In genomic region chr11:44484211-44484610, GRCh38 we compare ENCODE assay signal across 9 cellular contexts.
DNase-seq lines count a peak whose midpoint lies in the region; ATAC-seq and TF ChIP-seq lines count a peak whose summit lies in the region.
"Had no signal": no experiment of that assay in that cellular context is flagged by ENCODE, and none has a peak within 500 bp of the region (broad histone marks: within the 10 kb centered on the region; RNA-seq: fewer than 3 reads in every experiment).

No MANE protein-coding gene starts in this region.

- BruUV-seq in A673 (replicated peaks; lab: Mats Ljungman, UMichigan), result no TSS peak

- ATAC-seq in heart left ventricle, result peak in 3 of 4 donors; percentile 24 to 62 (median 40)
- ATAC-seq in GM21529 (IDR thresholded peaks at IDR 0.05; ENCODE audit: unreplicated experiment), result no peak

- intact Hi-C loops in A673 (cut with micrococcal nuclease; ENCODE audit: unreplicated experiment), result loop anchor here (1.0 to 2.0 kb wide), 2 partner anchors 197 to 351 kb away; no protein-coding TSS in a partner anchor
- intact Hi-C loops in heart left ventricle (cut with DNase I), result loop anchor here in 3 of 10 donors (2.0 to 5.0 kb wide), 3 partner anchors 132 to 197 kb away; no protein-coding TSS in a partner anchor

- H3K4me3 ChIP-seq in A673 (ENCODE audit: low read depth, low read length, poor library complexity, severe bottlenecking), result no peak overlapping the region
- no peak overlapping the region for H3K4me3 ChIP-seq in GM12864 (ENCODE audit: low read depth, low read length)
- no peak overlapping the region for H3K4me3 ChIP-seq in SJCRH30
- H3K4me3 ChIP-seq in heart left ventricle, result no peak overlapping the region

- peak; percentile 84 for TF ChIP-seq CTCF in A673 (conservative IDR thresholded peaks at IDR 0.05; ENCODE audit: low read depth, low read length)
- peak; percentile 46 for TF ChIP-seq CTCF in GM12864 (IDR thresholded peaks at IDR 0.05; ENCODE audit: low read depth, low read length, missing control alignments)
- TF ChIP-seq CTCF in heart left ventricle (IDR thresholded peaks at IDR 0.05), result peak in 10 of 12 donors; percentile 20 to 54 (median 40)

- H3K27me3 ChIP-seq in A673 (replicated peaks; ENCODE audit: insufficient read depth, low read depth, low read length, poor library complexity), result no peaks in the 10 kb centered on the region
- no peaks in the 10 kb centered on the region for H3K27me3 ChIP-seq in SJCRH30
- H3K27me3 ChIP-seq in heart left ventricle, result no peaks in the 10 kb centered on the region

- POLR2A ChIA-PET in A673 (lab: Charles Lee; ENCODE audit: low non-redundant PET), result no interaction called here

- H3K36me3 ChIP-seq in A673 (ENCODE audit: insufficient read depth, low read length, poor library complexity, severe bottlenecking) (no peaks in the 10 kb centered on the region), SJCRH30 (no peaks in the 10 kb centered on the region), heart left ventricle (no peaks in the 10 kb centered on the region)

- 66 to 73% (median 70%) methylated on average over 4 of the region's 4 CpGs for WGBS in heart left ventricle, 4 donors

- no peak overlapping the region for H3K27ac ChIP-seq in A673 (ENCODE audit: low read depth, low read length, poor library complexity, severe bottlenecking)
- no peak overlapping the region for H3K27ac ChIP-seq in SJCRH30
- no peak overlapping the region for H3K27ac ChIP-seq in heart left ventricle

- CTCF ChIA-PET in A673 (lab: Charles Lee), result interaction anchor here (1.1 to 1.7 kb wide), 4 partner anchors 37 to 390 kb away, joined by 3 to 10 read pairs (median 4); no protein-coding TSS in a partner anchor

- TF ChIP-seq POLR2A in heart left ventricle (IDR thresholded peaks at IDR 0.05), result no peak

- DNase-seq in A673 (ENCODE audit: low spot score), result peak; percentile 79
- DNase-seq in GM12864 (ENCODE audit: low read depth), result no peak
- DNase-seq in SJCRH30, result peak; percentile 47 to 77
- peak in 1 of 5 donors; percentile 19 for DNase-seq in heart left ventricle
- DNase-seq in mesenteric fat pad (ENCODE audit: low spot score), result no peak
- no peak for DNase-seq in NCI-H2171 treated with DMSO at 0.1 percent for 48 hours (lab: John Stamatoyannopoulos, UW)
- DNase-seq in stimulated activated CD4-positive, alpha-beta T cell treated with anti-CD3 and anti-CD28 coated beads, Interleukin-2, amount 100 ng/mL, for 24 hours, result no peak
- DNase-seq: NCI-H524 treated with DMSO at 0.1 percent for 48 hours had no signal

- no peaks in the 10 kb centered on the region for H3K9me3 ChIP-seq in A673 (ENCODE audit: low read depth, low read length, poor library complexity, severe bottlenecking)
- no peaks in the 10 kb centered on the region; the same call in 1 of the 2 replicates for H3K9me3 ChIP-seq in SJCRH30 (replicated peaks)
- H3K9me3 ChIP-seq in heart left ventricle, result peaks cover 0 to 6% (median 0%) of the 10 kb centered on the region in 12 donors

- H3K4me1 ChIP-seq in A673 (ENCODE audit: insufficient read depth, low read length, poor library complexity, severe bottlenecking) (no peaks in the 10 kb centered on the region), SJCRH30 (no peaks in the 10 kb centered on the region), heart left ventricle (no peaks in the 10 kb centered on the region)

Comparison
In these comparisons a context has a peak if more than half of its experiments do, and no peak if none do; other contexts are left out.
1. DNase-seq: peak in A673 (single experiment) and SJCRH30 (2 of 2); none in GM12864 (single experiment), mesenteric fat pad (single experiment), NCI-H2171 treated with DMSO at 0.1 percent for 48 hours (single experiment) and stimulated activated CD4-positive, alpha-beta T cell treated with anti-CD3 and anti-CD28 coated beads, Interleukin-2, amount 100 ng/mL, for 24 hours (0 of 2).
2. Peak in every context shown above with its lines, with median percentiles within 50 percentile points of each other: CTCF ChIP-seq.